ENCODE assay signal across 30 cellular contexts in genomic region chr13:59000770-59001169, GRCh38.
"Had no signal": no experiment of that assay in that cellular context is flagged by ENCODE, and none has a peak within 500 bp of the region (broad histone marks: within the 10 kb centered on the region; RNA-seq: fewer than 3 reads in every experiment).

No MANE protein-coding gene starts in this region.

- ATAC-seq: activated CD4-positive, CD25-positive, alpha-beta regulatory T cell treated with anti-CD3 and anti-CD28 coated beads, Interleukin-2, amount 50 U/mL, for 24 hours; left cardiac atrium; left ventricle myocardium superior; stimulated activated memory B cell treated with anti-CD40 and anti-IgM and Interleukin-4, amounts not matched to agents 10 μg/mL and 1 μg/mL and 100 μg/mL, for 72 hours; stimulated activated naive CD8-positive, alpha-beta T cell treated with anti-CD3 and anti-CD28 coated beads, Interleukin-15, amount 100 ng/mL, for 72 hours; T-cell; upper lobe of right lung had no signal

- H3K4me3 Mint-ChIP-seq: activated naive CD4-positive, alpha-beta T cell treated with anti-CD3 and anti-CD28 coated beads for 36 hours; activated naive CD8-positive, alpha-beta T cell treated with anti-CD3 and anti-CD28 coated beads, Interleukin-2, amount 10 ng/mL, durations not matched to agents 7 days and 5 days; activated T-helper 1 cell treated with anti-CD3 and anti-CD28 coated beads, Interleukin-12 subunit alpha, Interleukin-12 subunit beta, Interleukin-2, Interleukin-4 antibody, amounts not matched to agents 30 ng/mL and 10 ng/mL and 1 ng/mL, durations not matched to agents 14 hours and 24 hours and 36 hours; central memory CD8-positive, alpha-beta T cell; nephron progenitor cell; stimulated activated memory B cell treated with anti-CD40 and anti-IgM and Interleukin-4, amounts not matched to agents 10 μg/mL and 1 μg/mL and 100 μg/mL, for 72 hours; stimulated activated naive CD8-positive, alpha-beta T cell treated with anti-CD3 and anti-CD28 coated beads, Interleukin-15, amount 100 ng/mL, for 72 hours; T-cell had no signal

- H3K27me3 Mint-ChIP-seq: activated naive CD8-positive, alpha-beta T cell treated with anti-CD3 and anti-CD28 coated beads, Interleukin-2, amount 10 ng/mL, durations not matched to agents 7 days and 5 days; central memory CD8-positive, alpha-beta T cell; progenitor cell of endocrine pancreas; stimulated activated memory B cell treated with anti-CD40 and anti-IgM and Interleukin-4, amounts not matched to agents 10 μg/mL and 1 μg/mL and 100 μg/mL, for 72 hours; stimulated activated naive CD8-positive, alpha-beta T cell treated with anti-CD3 and anti-CD28 coated beads, Interleukin-15, amount 100 ng/mL, for 72 hours; T-cell had no signal

- H3K27ac Mint-ChIP-seq: activated naive CD4-positive, alpha-beta T cell treated with anti-CD3 and anti-CD28 coated beads for 36 hours; activated naive CD8-positive, alpha-beta T cell treated with anti-CD3 and anti-CD28 coated beads, Interleukin-2, amount 10 ng/mL, durations not matched to agents 7 days and 5 days; activated T-helper 1 cell treated with anti-CD3 and anti-CD28 coated beads, Interleukin-12 subunit alpha, Interleukin-12 subunit beta, Interleukin-2, Interleukin-4 antibody, amounts not matched to agents 30 ng/mL and 10 ng/mL and 1 ng/mL, durations not matched to agents 14 hours and 24 hours and 36 hours; nephron progenitor cell; progenitor cell of endocrine pancreas; stimulated activated memory B cell treated with anti-CD40 and anti-IgM and Interleukin-4, amounts not matched to agents 10 μg/mL and 1 μg/mL and 100 μg/mL, for 72 hours; stimulated activated naive CD8-positive, alpha-beta T cell treated with anti-CD3 and anti-CD28 coated beads, Interleukin-15, amount 100 ng/mL, for 72 hours; T-cell had no signal

- H3K36me3 Mint-ChIP-seq: activated naive CD8-positive, alpha-beta T cell treated with anti-CD3 and anti-CD28 coated beads, Interleukin-2, amount 10 ng/mL, durations not matched to agents 7 days and 5 days; stimulated activated memory B cell treated with anti-CD40 and anti-IgM and Interleukin-4, amounts not matched to agents 10 μg/mL and 1 μg/mL and 100 μg/mL, for 72 hours; T-cell had no signal

- H3K4me1 Mint-ChIP-seq: activated naive CD8-positive, alpha-beta T cell treated with anti-CD3 and anti-CD28 coated beads, Interleukin-2, amount 10 ng/mL, durations not matched to agents 7 days and 5 days; central memory CD8-positive, alpha-beta T cell; nephron progenitor cell; stimulated activated memory B cell treated with anti-CD40 and anti-IgM and Interleukin-4, amounts not matched to agents 10 μg/mL and 1 μg/mL and 100 μg/mL, for 72 hours; stimulated activated naive CD8-positive, alpha-beta T cell treated with anti-CD3 and anti-CD28 coated beads, Interleukin-15, amount 100 ng/mL, for 72 hours; T-cell had no signal

- H3K9me3 Mint-ChIP-seq: activated T-helper 1 cell treated with anti-CD3 and anti-CD28 coated beads, Interleukin-12 subunit alpha, Interleukin-12 subunit beta, Interleukin-2, Interleukin-4 antibody, amounts not matched to agents 30 ng/mL and 10 ng/mL and 1 ng/mL, durations not matched to agents 14 hours and 24 hours and 36 hours had no signal

- H3K4me3 ChIP-seq: breast epithelium, esophagus squamous epithelium, ovary, sigmoid colon, tibial artery, upper lobe of right lung had no signal

- DNase-seq: activated CD4-positive, alpha-beta T cell treated with anti-CD3 and anti-CD28 coated beads for 48 hours; activated CD4-positive, alpha-beta T cell treated with anti-CD3 and anti-CD28 coated beads, Interleukin-2, amount 50 U/mL, for 48 hours; activated CD8-positive, alpha-beta memory T cell treated with anti-CD3 and anti-CD28 coated beads for 24 hours; activated effector memory CD4-positive, alpha-beta T cell treated with anti-CD3 and anti-CD28 coated beads, Interleukin-2, amount 50 U/mL, for 16 hours; activated naive CD4-positive, alpha-beta T cell treated with anti-CD3 and anti-CD28 coated beads for 36 hours; activated naive CD8-positive, alpha-beta T cell treated with anti-CD3 and anti-CD28 coated beads, Interleukin-2, amount 10 ng/mL, durations not matched to agents 7 days and 5 days; amniotic stem cell; effector CD8-positive, alpha-beta T cell; esophagus squamous epithelium; foreskin melanocyte; left cardiac atrium; left ventricle myocardium superior; nephron progenitor cell; ovary; retina; sigmoid colon; small intestine; stimulated activated CD4-positive, alpha-beta T cell treated with anti-CD3 and anti-CD28 coated beads, Interleukin-1b, Interleukin-23, amount 100 ng/mL, for 48 hours; stimulated activated CD4-positive, alpha-beta T cell treated with anti-CD3 and anti-CD28 coated beads, Interleukin-4, amount 100 ng/mL, for 4 hours; stimulated activated CD8-positive, alpha-beta memory T cell treated with anti-CD3 and anti-CD28 coated beads, Interleukin-4, amount 100 ng/mL, for 48 hours; stimulated activated naive CD8-positive, alpha-beta T cell treated with anti-CD3 and anti-CD28 coated beads, Interleukin-15, amount 100 ng/mL, for 72 hours; T-cell; tibial artery; upper lobe of right lung had no signal
